In the genomic region with DNA sequence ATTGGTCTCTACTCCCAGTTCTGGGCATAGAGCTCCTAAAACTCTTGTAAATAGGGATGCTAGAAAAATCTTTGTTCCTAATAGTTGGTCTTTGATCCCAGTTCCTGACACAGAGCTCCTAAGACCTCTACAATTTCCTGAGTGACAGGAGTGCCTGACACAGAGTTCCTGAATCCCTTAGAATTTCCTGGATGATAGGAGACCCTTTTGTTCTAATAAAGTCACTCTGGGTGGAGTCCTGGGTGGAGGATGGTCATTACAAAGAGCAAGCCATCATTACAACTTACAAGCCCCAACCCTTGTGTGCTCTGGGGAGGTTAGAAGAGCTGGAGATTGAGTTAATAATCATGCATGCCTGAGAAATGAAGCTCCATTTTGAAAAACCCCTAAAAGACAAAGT, we compare ENCODE assay signal across 22 cellular contexts.
"Had no signal": no experiment of that assay in that cellular context is flagged by ENCODE, and none has a peak within 500 bp of the region (broad histone marks: within the 10 kb centered on the region; RNA-seq: fewer than 3 reads in every experiment).

No MANE protein-coding gene starts in this region.

- H3K9me3 Mint-ChIP-seq: activated CD4-positive, alpha-beta memory T cell treated with anti-CD3 and anti-CD28 coated beads for 36 hours; activated CD4-positive, alpha-beta T cell treated with anti-CD3 and anti-CD28 coated beads, Interleukin-2, amount 10 ng/mL, durations not matched to agents 7 days and 5 days; activated naive CD4-positive, alpha-beta T cell treated with anti-CD3 and anti-CD28 coated beads for 36 hours; activated T-cell treated with anti-CD3 and anti-CD28 coated beads, Interleukin-2, amount 50 U/mL, for 4 hours; T-cell had no signal

- DNase-seq: activated CD4-positive, alpha-beta memory T cell treated with anti-CD3 and anti-CD28 coated beads for 36 hours; activated CD4-positive, alpha-beta T cell treated with anti-CD3 and anti-CD28 coated beads, Interleukin-2, amount 10 ng/mL, durations not matched to agents 7 days and 5 days; activated CD4-positive, CD25-positive, alpha-beta regulatory T cell; activated CD8-positive, alpha-beta memory T cell treated with anti-CD3 and anti-CD28 coated beads for 24 hours; activated gamma-delta T cell; activated naive CD4-positive, alpha-beta T cell treated with anti-CD3 and anti-CD28 coated beads for 36 hours; activated T-cell treated with anti-CD3 and anti-CD28 coated beads, Interleukin-2, amount 50 U/mL, for 4 hours; amygdala; Karpas-422; MM.1S; NCI-H1105 treated with DMSO at 0.1 percent for 48 hours; NCI-H1436 treated with DMSO at 0.1 percent for 48 hours; NCI-H187; NCI-H2081; NCI-H510A treated with DMSO at 0.1 percent for 48 hours; PC-3; SIG-M5; T-cell; T-helper 2 cell; T1000 had no signal

- H3K27me3 Mint-ChIP-seq: activated CD4-positive, alpha-beta memory T cell treated with anti-CD3 and anti-CD28 coated beads for 36 hours; activated CD4-positive, alpha-beta T cell treated with anti-CD3 and anti-CD28 coated beads, Interleukin-2, amount 10 ng/mL, durations not matched to agents 7 days and 5 days; activated naive CD8-positive, alpha-beta T cell; brain; T-cell had no signal

- H3K27ac Mint-ChIP-seq: activated CD4-positive, alpha-beta memory T cell treated with anti-CD3 and anti-CD28 coated beads for 36 hours; activated CD4-positive, alpha-beta T cell treated with anti-CD3 and anti-CD28 coated beads, Interleukin-2, amount 10 ng/mL, durations not matched to agents 7 days and 5 days; activated naive CD4-positive, alpha-beta T cell treated with anti-CD3 and anti-CD28 coated beads for 36 hours; activated naive CD8-positive, alpha-beta T cell; brain had no signal

- ATAC-seq: activated T-cell treated with anti-CD3 and anti-CD28 coated beads, Interleukin-2, amount 50 U/mL, for 4 hours; PC-3; T-cell had no signal

- H3K4me3 Mint-ChIP-seq: activated CD4-positive, alpha-beta memory T cell treated with anti-CD3 and anti-CD28 coated beads for 36 hours; activated CD4-positive, alpha-beta T cell treated with anti-CD3 and anti-CD28 coated beads, Interleukin-2, amount 10 ng/mL, durations not matched to agents 7 days and 5 days; activated naive CD4-positive, alpha-beta T cell treated with anti-CD3 and anti-CD28 coated beads for 36 hours; activated naive CD8-positive, alpha-beta T cell; activated T-cell treated with anti-CD3 and anti-CD28 coated beads, Interleukin-2, amount 50 U/mL, for 4 hours; brain; T-cell had no signal
